In the genomic region with DNA sequence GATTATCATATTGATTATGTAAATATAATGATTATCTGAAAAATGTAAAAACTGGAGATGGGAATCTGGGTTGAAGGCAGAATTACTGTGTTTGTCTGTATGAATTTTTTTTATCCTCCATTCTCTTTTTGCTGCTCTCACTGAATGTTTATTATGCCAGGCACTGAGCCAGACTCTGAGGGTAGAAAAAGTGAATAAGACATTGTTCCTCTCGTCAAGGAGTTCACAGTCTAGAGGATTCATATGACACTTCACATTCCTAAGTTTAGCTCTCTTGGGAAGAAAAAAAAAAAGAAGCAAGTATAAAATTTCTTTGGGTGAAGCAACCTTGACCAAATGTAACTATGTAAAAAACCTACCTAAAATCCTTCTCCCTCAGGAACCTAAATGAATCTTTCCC, we compare ENCODE assay signal across 23 cellular contexts.
DNase-seq lines count a peak whose midpoint lies in the region; ATAC-seq and TF ChIP-seq lines count a peak whose summit lies in the region.
"Had no signal": no experiment of that assay in that cellular context is flagged by ENCODE, and none has a peak within 500 bp of the region (broad histone marks: within the 10 kb centered on the region; RNA-seq: fewer than 3 reads in every experiment).

No MANE protein-coding gene starts in this region.

- H3K4me2 ChIP-seq in GM23248 (ENCODE audit: unreplicated experiment) = no peak overlapping the region

- H3K4me1 ChIP-seq in GM23248 (ENCODE audit: insufficient read depth) = no peaks in the 10 kb centered on the region
- H3K4me1 ChIP-seq: HAP-1, pancreas had no signal

- 0 to 3% methylated on average over 1 of the region's 1 CpG for WGBS in GM23248 (ENCODE audit: low coverage in 1 of 2, low lambda C conversion rate in 2 of 2, missing lambda C conversion rate in 2 of 2), 2 experiments

- no peak for TF ChIP-seq CTCF in omental fat pad (IDR thresholded peaks at IDR 0.05)

- no peaks in the 10 kb centered on the region for H3K36me3 ChIP-seq in GM23248 (ENCODE audit: low read depth)
- H3K36me3 ChIP-seq: HAP-1, pancreas had no signal

- DNase-seq in GM23248 (peak; percentile 3), astrocyte of the hippocampus (ENCODE audit: low read depth, low spot score) (peak; percentile 69), iPS-NIHi11 (ENCODE audit: low spot score) (peak; percentile 17), skeletal muscle cell (ENCODE audit: low read depth) (peak; percentile 1), omental fat pad (ENCODE audit: low spot score) (no peak), germinal center (ENCODE audit: low spot score) (no peak), NCI-H446 treated with DMSO at 0.1 percent for 48 hours (lab: John Stamatoyannopoulos, UW) (no peak)
- DNase-seq: activated CD4-positive, alpha-beta T cell treated with anti-CD3 and anti-CD28 coated beads for 36 hours; activated CD8-positive, alpha-beta memory T cell treated with anti-CD3 and anti-CD28 coated beads for 24 hours; activated naive CD4-positive, alpha-beta T cell treated with anti-CD3 and anti-CD28 coated beads for 36 hours; activated T-cell treated with anti-CD3 and anti-CD28 coated beads, Interleukin-2, amount 50 U/mL, for 24 hours; cerebellar nuclear complex; GDM1; left cardiac atrium; natural killer cell; NCI-H1930; NK-92 treated with Interleukin-12 subunit alpha and Interleukin-12 subunit beta, amount 100 ng/mL, for 24 hours; pancreas had no signal

- H3K9ac ChIP-seq in GM23248 = no peak overlapping the region

- H3K9me3 ChIP-seq in GM23248 (ENCODE audit: low read depth) = no peaks in the 10 kb centered on the region
- H3K9me3 ChIP-seq: HAP-1, pancreas had no signal

- no peak overlapping the region for H2AFZ ChIP-seq in GM23248

- no peaks in the 10 kb centered on the region for H3F3A ChIP-seq in GM23248 (ENCODE audit: insufficient read depth)

- H3K79me2 ChIP-seq in GM23248 (ENCODE audit: insufficient read depth) = no peaks in the 10 kb centered on the region

- no peaks in the 10 kb centered on the region for H4K20me1 ChIP-seq in GM23248 (ENCODE audit: insufficient read depth)

- in situ Hi-C loops in GM23248 (cut with MboI) = no loop called here

- ATAC-seq in omental fat pad (ENCODE audit: low FRiP score) (no peak), HG03135 (IDR thresholded peaks at IDR 0.05; ENCODE audit: unreplicated experiment) (no peak)
- ATAC-seq: activated CD4-positive, alpha-beta T cell treated with anti-CD3 and anti-CD28 coated beads for 36 hours; K562; left cardiac atrium; natural killer cell; pancreas had no signal

- no peaks in the 10 kb centered on the region for H3K27me3 ChIP-seq in GM23248 (replicated peaks; ENCODE audit: insufficient read depth)
- H3K27me3 ChIP-seq: pancreas had no signal

- no peak overlapping the region for H3K4me3 ChIP-seq in GM23248
- no peak overlapping the region for H3K4me3 ChIP-seq in skeletal muscle cell (ENCODE audit: low read depth, low read length)
- H3K4me3 ChIP-seq: HAP-1, K562, pancreas had no signal

- H3K27ac ChIP-seq in GM23248 = no peak overlapping the region
- H3K27ac ChIP-seq: C4-2B, epithelial cell of prostate, pancreas had no signal

- no peaks in the 10 kb centered on the region for H3K9me2 ChIP-seq in GM23248 (ENCODE audit: insufficient read depth)

Comparison
In these comparisons a context has a peak if more than half of its experiments do, and no peak if none do; other contexts are left out.
1. DNase-seq: peak in GM23248 (single experiment), astrocyte of the hippocampus (single experiment), iPS-NIHi11 (single experiment) and skeletal muscle cell (single experiment); none in omental fat pad (single experiment), germinal center (single experiment) and NCI-H446 treated with DMSO at 0.1 percent for 48 hours (single experiment).